ENCODE assay signal across 24 cellular contexts in the genomic region with DNA sequence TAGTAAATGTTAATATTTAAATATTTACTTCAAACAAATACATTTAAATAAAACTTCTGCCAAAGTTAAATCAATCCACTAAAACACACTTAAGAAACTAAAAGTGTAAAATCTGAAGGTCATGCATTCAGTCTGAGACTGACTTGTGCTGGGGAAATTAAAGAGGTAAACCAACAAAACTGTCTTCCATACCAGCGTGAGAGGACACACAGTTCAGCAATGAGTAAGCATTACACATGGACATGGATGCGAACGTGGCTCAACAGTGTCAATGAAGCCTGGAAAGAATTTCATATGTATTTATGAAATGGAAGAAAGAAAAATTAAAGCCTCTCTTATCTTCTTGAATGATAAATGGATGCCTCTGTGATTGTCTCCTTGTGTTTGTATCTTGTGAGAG.
"Had no signal": no experiment of that assay in that cellular context is flagged by ENCODE, and none has a peak within 500 bp of the region (broad histone marks: within the 10 kb centered on the region; RNA-seq: fewer than 3 reads in every experiment).

No MANE protein-coding gene starts in this region.

- H3K4me3 ChIP-seq: stomach, suprapubic skin, testis, thoracic aorta, thyroid gland, tibial artery, tibial nerve, transverse colon, upper lobe of left lung, upper lobe of right lung, uterus, vagina had no signal

- DNase-seq: stimulated activated CD4-positive, alpha-beta T cell treated with anti-CD3 and anti-CD28 coated beads, Interleukin-2, amount 100 ng/mL, for 48 hours; stimulated activated CD4-positive, alpha-beta T cell treated with anti-CD3 and anti-CD28 coated beads, Interleukin-4, amount 100 ng/mL, for 1 hour; stimulated activated CD4-positive, alpha-beta T cell treated with anti-CD3 and anti-CD28 coated beads, Interleukin-4, amount 100 ng/mL, for 24 hours; stimulated activated CD4-positive, alpha-beta T cell treated with anti-CD3 and anti-CD28 coated beads, Interleukin-4, amount 100 ng/mL, for 4 hours; stimulated activated CD8-positive, alpha-beta memory T cell treated with anti-CD3 and anti-CD28 coated beads, Interleukin-4, amount 100 ng/mL, for 48 hours; stimulated activated naive B cell treated with anti-CD40 and anti-IgM and Interleukin-4, amounts not matched to agents 10 μg/mL and 1 μg/mL and 100 μg/mL, for 72 hours; stimulated activated naive CD4-positive, alpha-beta T cell; stimulated activated naive CD4-positive, alpha-beta T cell treated with Interleukin-2 at 50 U/mL for 16 hours; stimulated activated naive CD8-positive, alpha-beta T cell treated with anti-CD3 and anti-CD28 coated beads, Interleukin-15, amount 100 ng/mL, for 72 hours; stimulated activated naive CD8-positive, alpha-beta T cell treated with anti-CD3 and anti-CD28 coated beads, Interleukin-15, Interleukin-2, amounts not matched to agents 100 U/mL and 50 U/mL, for 24 hours; stomach; substantia nigra; testis; thyroid gland; tibial artery; transverse colon; trophoblast cell; upper lobe of left lung; upper lobe of right lung; uterus had no signal

- H3K36me3 ChIP-seq: stomach, suprapubic skin, thoracic aorta, thyroid gland, tibial artery, tibial nerve, transverse colon, upper lobe of left lung, upper lobe of right lung, uterus, vagina had no signal

- H3K27me3 ChIP-seq: stomach, suprapubic skin, testis, thyroid gland, tibial artery, tibial nerve, transverse colon, upper lobe of left lung, upper lobe of right lung, vagina had no signal

- H3K9me3 ChIP-seq: stomach, suprapubic skin, testis, thoracic aorta, thyroid gland, tibial artery, tibial nerve, transverse colon, upper lobe of left lung, upper lobe of right lung, uterus, vagina had no signal
